ENCODE assay signal across 27 cellular contexts in genomic region chr9:135300346-135301141, GRCh38.
DNase-seq lines count a peak whose midpoint lies in the region; ATAC-seq, FAIRE-seq and TF ChIP-seq lines count a peak whose summit lies in the region.
"Had no signal": no experiment of that assay in that cellular context is flagged by ENCODE, and none has a peak within 500 bp of the region (broad histone marks: within the 10 kb centered on the region; RNA-seq: fewer than 3 reads in every experiment).

No MANE protein-coding gene starts in this region.

- H3K4me3 Mint-ChIP-seq in activated CD4-positive, alpha-beta T cell treated with anti-CD3 and anti-CD28 coated beads for 36 hours = no peak overlapping the region
- H3K4me3 Mint-ChIP-seq: activated CD4-positive, alpha-beta memory T cell treated with anti-CD3 and anti-CD28 coated beads for 36 hours; activated naive CD4-positive, alpha-beta T cell treated with anti-CD3 and anti-CD28 coated beads, Interleukin-2, amount 10 ng/mL, durations not matched to agents 7 days and 5 days; activated T-cell treated with anti-CD3 and anti-CD28 coated beads, Interleukin-2, amount 50 U/mL, for 4 hours; nephron progenitor cell had no signal

- CTCF ChIA-PET in SK-N-SH (lab: Yijun Ruan, JAX) (interaction anchor here (0.8 to 1.3 kb wide), 2 partner anchors 9 to 10 kb away, joined by 3 to 4 read pairs; no protein-coding TSS in a partner anchor), H1 (lab: Charles Lee; ENCODE audit: partially characterized antibody) (interaction anchor here (0.6 to 1.5 kb wide), 6 partner anchors 10 to 1104 kb away, joined by 3 to 6 read pairs (median 4); no protein-coding TSS in a partner anchor)
- CTCF ChIA-PET in activated CD4-positive, alpha-beta T cell treated with anti-CD3 and anti-CD28 coated beads for 36 hours (lab: Charles Lee) = no interaction called here

- H3K4me2 ChIP-seq in SK-N-SH (no peak overlapping the region), H1 (ENCODE audit: insufficient read depth in 1 of 2, low read depth in 2 of 2, low read length in 2 of 2) (no peak overlapping the region)

- peaks cover 4% of the 10 kb centered on the region for H3K27me3 Mint-ChIP-seq in activated CD4-positive, alpha-beta T cell treated with anti-CD3 and anti-CD28 coated beads for 36 hours
- H3K27me3 Mint-ChIP-seq: activated naive CD4-positive, alpha-beta T cell treated with anti-CD3 and anti-CD28 coated beads, Interleukin-2, amount 10 ng/mL, durations not matched to agents 7 days and 5 days had no signal

- H3K4ac ChIP-seq in H1 (replicated peaks; ENCODE audit: insufficient read length, low read depth, low read length) = peak overlapping the region; percentile 6

- H3K4me1 ChIP-seq in SK-N-SH (ENCODE audit: control insufficient read depth in 1 of 2, insufficient read depth in 2 of 2, low read depth in 1 of 2, low read length in 1 of 2) (peaks cover 0 to 20% of the 10 kb centered on the region in 2 experiments; a peak in 1 of 4 replicates), H1 (replicated peaks in 1 of 4; ENCODE audit: control insufficient read depth in 3 of 4, insufficient read depth in 4 of 4, low read length in 3 of 4) (peaks cover 1 to 12% (median 9%) of the 10 kb centered on the region in 4 experiments; a peak in 5 of 7 replicates), spleen (no peaks in the 10 kb centered on the region), esophagus squamous epithelium (no peaks in the 10 kb centered on the region)
- H3K4me1 ChIP-seq: BE2C, HAP-1, heart right ventricle, uterus had no signal

- no peak overlapping the region for H3K14ac ChIP-seq in H1 (ENCODE audit: insufficient read length)

- no peak overlapping the region; the same call in 1 of the 2 replicates for H3K18ac ChIP-seq in H1 (ENCODE audit: extremely low read depth, low read length)

- H3K23ac ChIP-seq in H1 (ENCODE audit: insufficient read length) = no peak overlapping the region

- DNase-seq in SK-N-SH (peak; percentile 33), NCI-H1694 (lab: John Stamatoyannopoulos, UW) (peak; percentile 25), H1 (ENCODE audit: low read depth in 1 of 2, low spot score in 2 of 2) (peak in 1 of 2 experiments; percentile 43), spleen (peak; percentile 43), esophagus squamous epithelium (lab: John Stamatoyannopoulos, UW) (no peak), GDM1 (lab: John Stamatoyannopoulos, UW) (no peak)
- DNase-seq in activated CD4-positive, alpha-beta T cell treated with anti-CD3 and anti-CD28 coated beads for 36 hours = no peak
- DNase-seq: activated CD4-positive, alpha-beta memory T cell treated with anti-CD3 and anti-CD28 coated beads for 36 hours; activated CD4-positive, CD25-positive, alpha-beta regulatory T cell; activated naive CD4-positive, alpha-beta T cell treated with anti-CD3 and anti-CD28 coated beads, Interleukin-2, amount 10 ng/mL, durations not matched to agents 7 days and 5 days; activated T-cell treated with anti-CD3 and anti-CD28 coated beads, Interleukin-2, amount 50 U/mL, for 4 hours; anterior cingulate cortex; BE2C; heart right ventricle; KBM-7; mucosa of descending colon; NCI-H187 treated with DMSO at 0.1 percent for 48 hours; NCI-H510A; nephron progenitor cell; uterus had no signal

- H2BK12ac ChIP-seq in H1 (ENCODE audit: low read depth, low read length) = no peak overlapping the region

- no peak overlapping the region for H4K5ac ChIP-seq in H1 (ENCODE audit: insufficient read length, low read depth, low read length)

- H3K9me2 ChIP-seq in SK-N-SH = no peaks in the 10 kb centered on the region

- POLR2A ChIA-PET in SK-N-SH (lab: Yijun Ruan, JAX) (no interaction called here), H1 (lab: Charles Lee; ENCODE audit: partially characterized antibody) (no interaction called here)
- POLR2A ChIA-PET in activated CD4-positive, alpha-beta T cell treated with anti-CD3 and anti-CD28 coated beads for 36 hours (lab: Charles Lee) = no interaction called here

- TF ChIP-seq CTCF in SK-N-SH (IDR thresholded peaks at IDR 0.05) (no peak), H1 (IDR thresholded peaks at IDR 0.05; ENCODE audit: control extremely low read depth in 1 of 3, insufficient read depth in 1 of 3, low read depth in 1 of 3, low read length in 3 of 3) (no peak), spleen (IDR thresholded peaks at IDR 0.05 in 8 of 11, conservative IDR thresholded peaks at IDR 0.05 in 3 of 11) (no peak), esophagus squamous epithelium (IDR thresholded peaks at IDR 0.05) (no peak)

- H3K23me2 ChIP-seq in H1 (ENCODE audit: low read depth, low read length) = peaks cover 9% of the 10 kb centered on the region; the same call in 1 of the 2 replicates

- H3K56ac ChIP-seq in H1 (replicated peaks; ENCODE audit: insufficient read length, low read depth, low read length) = no peak overlapping the region

- no peak for ATAC-seq in SK-N-SH treated with all-trans-retinoic acid at 6 μM for 48 hours
- no peak for ATAC-seq in activated CD4-positive, alpha-beta T cell treated with anti-CD3 and anti-CD28 coated beads for 36 hours
- ATAC-seq: activated T-cell treated with anti-CD3 and anti-CD28 coated beads, Interleukin-2, amount 50 U/mL, for 4 hours; heart right ventricle; mucosa of descending colon had no signal

- no peaks in the 10 kb centered on the region for H3F3A ChIP-seq in SK-N-SH (replicated peaks; ENCODE audit: insufficient read depth)

- H3K27ac ChIP-seq in SK-N-SH (ENCODE audit: low read depth in 2 of 2, low read length in 1 of 2) (no peak overlapping the region), H1 (ENCODE audit: low read depth, low read length) (no peak overlapping the region), spleen (no peak overlapping the region), esophagus squamous epithelium (no peak overlapping the region)
- H3K27ac ChIP-seq: cardiac muscle cell, heart right ventricle, SK-N-MC, uterus had no signal

- intact Hi-C loops in spleen (cut with DNase I; ENCODE audit: low total_unique reads) (no loop called here), esophagus squamous epithelium (cut with DNase I) (no loop called here)
- intact Hi-C loops in activated CD4-positive, alpha-beta T cell treated with anti-CD3 and anti-CD28 coated beads for 36 hours (cut with DNase I, micrococcal nuclease) = no loop called here

- no peak for FAIRE-seq in H1 (lab: Jason Lieb, UNC)
- FAIRE-seq: endothelial cell of umbilical vein, RCC 7860 had no signal

- peak overlapping the region; percentile 21; the same call in 1 of the 2 replicates for H2BK20ac ChIP-seq in H1 (ENCODE audit: low read length)

- H4K20me1 ChIP-seq in SK-N-SH (ENCODE audit: insufficient read depth) (no peaks in the 10 kb centered on the region), H1 (replicated peaks in 1 of 2; ENCODE audit: control insufficient read depth in 1 of 2, insufficient read depth in 2 of 2, low read length in 2 of 2) (peaks cover 0 to 3% of the 10 kb centered on the region in 2 experiments)

- H2AFZ ChIP-seq in SK-N-SH (ENCODE audit: low read depth) (no peak overlapping the region), H1 (ENCODE audit: low read length) (no peak overlapping the region)

- no peaks in the 10 kb centered on the region for H3K79me1 ChIP-seq in H1 (ENCODE audit: low read depth, low read length)

- no peaks in the 10 kb centered on the region for H3K9me3 Mint-ChIP-seq in activated CD4-positive, alpha-beta T cell treated with anti-CD3 and anti-CD28 coated beads for 36 hours (ENCODE audit: low read depth)
- H3K9me3 Mint-ChIP-seq: activated CD4-positive, alpha-beta memory T cell treated with anti-CD3 and anti-CD28 coated beads for 36 hours; activated naive CD4-positive, alpha-beta T cell treated with anti-CD3 and anti-CD28 coated beads, Interleukin-2, amount 10 ng/mL, durations not matched to agents 7 days and 5 days; activated T-cell treated with anti-CD3 and anti-CD28 coated beads, Interleukin-2, amount 50 U/mL, for 4 hours; nephron progenitor cell had no signal

- H3K36me3 Mint-ChIP-seq in activated CD4-positive, alpha-beta T cell treated with anti-CD3 and anti-CD28 coated beads for 36 hours (ENCODE audit: low read depth) = no peaks in the 10 kb centered on the region
- H3K36me3 Mint-ChIP-seq: activated CD4-positive, alpha-beta memory T cell treated with anti-CD3 and anti-CD28 coated beads for 36 hours; activated naive CD4-positive, alpha-beta T cell treated with anti-CD3 and anti-CD28 coated beads, Interleukin-2, amount 10 ng/mL, durations not matched to agents 7 days and 5 days had no signal

- H4K91ac ChIP-seq in H1 (replicated peaks; ENCODE audit: insufficient read length, low read length) = peak overlapping the region; percentile 82

- H2AK5ac ChIP-seq in H1 (ENCODE audit: low read depth, low read length) = no peak overlapping the region

- H4K8ac ChIP-seq in H1 (ENCODE audit: extremely low read depth, insufficient read depth, low read length) = peak overlapping the region; percentile 81

- no peaks in the 10 kb centered on the region for H3K36me3 ChIP-seq in SK-N-SH (replicated peaks in 1 of 2; ENCODE audit: control insufficient read depth in 1 of 2, insufficient read depth in 2 of 2, low read length in 1 of 2)
- no peaks in the 10 kb centered on the region for H3K36me3 ChIP-seq in H1 (ENCODE audit: control insufficient read depth in 2 of 4, insufficient read depth in 4 of 4, low read length in 3 of 4)
- H3K36me3 ChIP-seq in spleen = no peaks in the 10 kb centered on the region
- H3K36me3 ChIP-seq in esophagus squamous epithelium = no peaks in the 10 kb centered on the region
- H3K36me3 ChIP-seq: BE2C, cardiac muscle cell, HAP-1, heart right ventricle, uterus had no signal

- H3K4me1 Mint-ChIP-seq in activated CD4-positive, alpha-beta T cell treated with anti-CD3 and anti-CD28 coated beads for 36 hours = no peaks in the 10 kb centered on the region
- H3K4me1 Mint-ChIP-seq: activated naive CD4-positive, alpha-beta T cell treated with anti-CD3 and anti-CD28 coated beads, Interleukin-2, amount 10 ng/mL, durations not matched to agents 7 days and 5 days; nephron progenitor cell had no signal

- no peak overlapping the region for H3K4me3 ChIP-seq in SK-N-SH (ENCODE audit: low read depth in 2 of 2, low read length in 1 of 2)
- H3K4me3 ChIP-seq in H1 (ENCODE audit: extremely low read depth in 1 of 4, insufficient read depth in 2 of 4, low read depth in 3 of 4, low read length in 4 of 4) = no peak overlapping the region
- no peak overlapping the region for H3K4me3 ChIP-seq in spleen
- no peak overlapping the region for H3K4me3 ChIP-seq in esophagus squamous epithelium
- H3K4me3 ChIP-seq: cardiac muscle cell, HAP-1, heart right ventricle, mucosa of descending colon, SK-N-MC, uterus had no signal

- H3K27me3 ChIP-seq in SK-N-SH (ENCODE audit: insufficient read depth) (no peaks in the 10 kb centered on the region), H1 (replicated peaks in 1 of 4; ENCODE audit: control insufficient read depth in 3 of 4, extremely low read depth in 1 of 4, insufficient read depth in 3 of 4, low read length in 3 of 4) (no peaks in the 10 kb centered on the region), spleen (replicated peaks in 1 of 7) (peaks cover 0 to 61% (median 17%) of the 10 kb centered on the region in 7 donors), esophagus squamous epithelium (peaks cover 0 to 93% (median 3%) of the 10 kb centered on the region in 4 donors)
- H3K27me3 ChIP-seq: BE2C, cardiac muscle cell, uterus had no signal

- no peak overlapping the region for H3K9ac ChIP-seq in SK-N-SH
- H3K9ac ChIP-seq in H1 (replicated peaks in 1 of 4; ENCODE audit: extremely low read depth in 1 of 4, low read depth in 3 of 4, low read length in 3 of 4) = no peak overlapping the region

- no peak for TF ChIP-seq POLR2A in H1 (IDR thresholded peaks at IDR 0.05; ENCODE audit: control extremely low read depth in 1 of 2, low read depth in 2 of 2, low read length in 2 of 2)
- no peak for TF ChIP-seq POLR2A in spleen (IDR thresholded peaks at IDR 0.05)
- TF ChIP-seq POLR2A in esophagus squamous epithelium (IDR thresholded peaks at IDR 0.05) = no peak

- 0 out of 2 replicates have a peak overlapping the region, but pooled peaks have one; percentile 12 for H2BK15ac ChIP-seq in H1 (ENCODE audit: low read length)

- H3K79me2 ChIP-seq in SK-N-SH (ENCODE audit: insufficient read depth) = no peaks in the 10 kb centered on the region
- H3K79me2 ChIP-seq in H1 (ENCODE audit: control insufficient read depth in 1 of 2, insufficient read depth in 2 of 2, low read length in 2 of 2) = no peaks in the 10 kb centered on the region

- H3K9me3 ChIP-seq in SK-N-SH = no peaks in the 10 kb centered on the region
- no peaks in the 10 kb centered on the region for H3K9me3 ChIP-seq in H1 (ENCODE audit: insufficient read depth in 2 of 2, low read depth in 1 of 2, low read length in 1 of 2)
- H3K9me3 ChIP-seq in spleen = no peaks in the 10 kb centered on the region
- H3K9me3 ChIP-seq in esophagus squamous epithelium = no peaks in the 10 kb centered on the region
- H3K9me3 ChIP-seq: BE2C, HAP-1, heart right ventricle, mucosa of descending colon, uterus had no signal

- TF ChIP-seq RAD21 in SK-N-SH (IDR thresholded peaks at IDR 0.05; ENCODE audit: low read length) (no peak), H1 (IDR thresholded peaks at IDR 0.05 in 1 of 2, conservative IDR thresholded peaks at IDR 0.05 in 1 of 2; ENCODE audit: low read depth in 2 of 2, low read length in 2 of 2) (no peak)

- no peak overlapping the region for H2BK5ac ChIP-seq in H1 (ENCODE audit: low read depth, low read length)

- peak overlapping the region; percentile 47 for H2BK120ac ChIP-seq in H1 (replicated peaks; ENCODE audit: low read depth, low read length)

- H3K27ac Mint-ChIP-seq in activated CD4-positive, alpha-beta T cell treated with anti-CD3 and anti-CD28 coated beads for 36 hours = no peak overlapping the region
- H3K27ac Mint-ChIP-seq: activated CD4-positive, alpha-beta memory T cell treated with anti-CD3 and anti-CD28 coated beads for 36 hours; activated naive CD4-positive, alpha-beta T cell treated with anti-CD3 and anti-CD28 coated beads, Interleukin-2, amount 10 ng/mL, durations not matched to agents 7 days and 5 days; nephron progenitor cell; progenitor cell of endocrine pancreas had no signal

- WGBS in SK-N-SH (ENCODE audit: low lambda C conversion rate) = 53% methylated on average over 11 of the region's 21 CpGs
- 89% methylated on average over 17 of the region's 21 CpGs; no CpG with 5 or more reads in 1 of the 2 experiments for WGBS in H1 (ENCODE audit: extremely low coverage in 1 of 2, insufficient coverage in 1 of 2, insufficient read length in 1 of 2, insufficient replicate concordance in 2 of 2, low coverage in 1 of 2, low lambda C conversion rate in 2 of 2, missing lambda C conversion rate in 1 of 2), 2 experiments
- WGBS in spleen, 5 donors = 58 to 75% (median 67%) methylated on average over 16 to 21 of the region's 21 CpGs
- 25 to 60% methylated on average over 1 to 10 of the region's 21 CpGs for WGBS in esophagus squamous epithelium, 2 donors

- TF ChIP-seq EP300 in SK-N-SH (IDR thresholded peaks at IDR 0.05; ENCODE audit: borderline replicate concordance in 1 of 2, low read depth in 1 of 2, low read length in 1 of 2) (no peak), H1 (IDR thresholded peaks at IDR 0.05; ENCODE audit: borderline replicate concordance in 1 of 2, low read depth in 2 of 2, low read length in 2 of 2) (no peak)

Comparison
In these comparisons a context has a peak if more than half of its experiments do, and no peak if none do; other contexts are left out.
1. DNase-seq: peak in SK-N-SH (single experiment), NCI-H1694 (single experiment) and spleen (single experiment); none in activated CD4-positive, alpha-beta T cell treated with anti-CD3 and anti-CD28 coated beads for 36 hours (single experiment), esophagus squamous epithelium (single experiment) and GDM1 (single experiment).
2. Of the 17 proteins assayed by ChIP-seq in both H1 and SK-N-SH: peak only in H1: GABPA; only in SK-N-SH: none; in both: none; in neither: 16.